12 cellular contexts compared by ENCODE assay signal in the genomic region with DNA sequence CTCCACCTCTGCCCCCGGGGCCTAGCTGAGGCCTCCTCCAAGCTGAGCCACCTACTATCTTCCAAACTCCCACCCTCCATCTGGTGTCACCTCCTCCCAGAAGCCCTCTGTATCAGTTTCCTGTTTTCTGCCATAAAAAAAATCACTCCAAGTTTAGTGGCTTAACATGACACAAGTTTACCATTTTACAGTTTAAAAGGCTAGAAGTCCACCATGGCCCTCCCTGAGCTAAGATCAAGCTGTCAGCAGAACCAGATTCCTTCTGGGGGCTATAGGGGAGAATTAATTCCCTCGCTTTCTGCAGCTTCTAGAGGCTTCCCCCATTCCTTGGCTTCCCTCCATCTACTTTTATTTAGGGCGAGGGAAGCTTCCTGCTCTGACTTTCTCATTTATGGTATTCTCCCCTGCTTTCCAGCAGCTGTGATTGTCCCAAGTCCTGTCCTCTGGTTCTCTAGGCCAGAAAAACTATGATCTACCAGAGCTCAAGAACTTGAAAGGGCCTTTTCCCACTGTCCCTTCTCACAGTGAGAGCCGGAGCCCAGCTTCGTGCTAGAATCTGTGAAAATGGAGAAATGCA. TPM values are rescaled to one million over a fixed set of nuclear protein-coding genes. Genes with fewer than 3 reads are reported as not detected.
DNase-seq lines count a peak whose midpoint lies in the region; ATAC-seq, FAIRE-seq and TF ChIP-seq lines count a peak whose summit lies in the region.
"Had no signal": no experiment of that assay in that cellular context is flagged by ENCODE, and none has a peak within 500 bp of the region (broad histone marks: within the 10 kb centered on the region; RNA-seq: fewer than 3 reads in every experiment).

No MANE protein-coding gene starts in this region.

- H3K9me3 Mint-ChIP-seq in activated naive CD4-positive, alpha-beta T cell treated with anti-CD3 and anti-CD28 coated beads for 36 hours, result no peaks in the 10 kb centered on the region
- H3K9me3 Mint-ChIP-seq in T-cell, result no peaks in the 10 kb centered on the region
- peaks cover 0 to 1% of the 10 kb centered on the region in 2 donors for H3K9me3 Mint-ChIP-seq in stimulated activated naive B cell treated with anti-CD40 and anti-IgM and Interleukin-4, amounts not matched to agents 10 μg/mL and 1 μg/mL and 100 μg/mL, for 72 hours

- H3K4me1 ChIP-seq in hepatocyte (ENCODE audit: insufficient read depth) (no peaks in the 10 kb centered on the region), kidney (ENCODE audit: control insufficient read depth in 1 of 2, insufficient read depth in 1 of 2, low read depth in 1 of 2, low read length in 2 of 2) (peaks cover 7 to 14% of the 10 kb centered on the region in 2 donors)
- H3K4me1 ChIP-seq: BE2C had no signal

- CTCF ChIA-PET in activated naive CD4-positive, alpha-beta T cell treated with anti-CD3 and anti-CD28 coated beads for 36 hours (lab: Charles Lee), result interaction anchor here (1.2 to 7.8 kb wide), 21 partner anchors 9 to 163 kb away, joined by 3 to 63 read pairs (median 12); partner anchors contain the start of gene NLRC5
- CTCF ChIA-PET in T-cell (lab: Charles Lee), result interaction anchor here (0.6 to 2.8 kb wide), 8 partner anchors 11 to 81 kb away, joined by 3 to 12 read pairs (median 3); no protein-coding TSS in a partner anchor

- H4K20me1 ChIP-seq in hepatocyte (ENCODE audit: insufficient read depth, poor library complexity, severe bottlenecking), result no peaks in the 10 kb centered on the region

- peak overlapping the region; percentile 81 for H3K27ac Mint-ChIP-seq in activated naive CD4-positive, alpha-beta T cell treated with anti-CD3 and anti-CD28 coated beads for 36 hours
- H3K27ac Mint-ChIP-seq in T-cell (peak overlapping the region; percentile 54 to 87), T-helper 17 cell (no peak overlapping the region)
- peak overlapping the region; percentile 72 for H3K27ac Mint-ChIP-seq in stimulated activated naive B cell treated with anti-CD40 and anti-IgM and Interleukin-4, amounts not matched to agents 10 μg/mL and 1 μg/mL and 100 μg/mL, for 72 hours

- H3K36me3 Mint-ChIP-seq in activated naive CD4-positive, alpha-beta T cell treated with anti-CD3 and anti-CD28 coated beads for 36 hours (ENCODE audit: low read depth), result no peaks in the 10 kb centered on the region
- no peaks in the 10 kb centered on the region for H3K36me3 Mint-ChIP-seq in T-cell
- H3K36me3 Mint-ChIP-seq in stimulated activated naive B cell treated with anti-CD40 and anti-IgM and Interleukin-4, amounts not matched to agents 10 μg/mL and 1 μg/mL and 100 μg/mL, for 72 hours, result peaks cover 1 to 3% of the 10 kb centered on the region in 2 donors
- H3K36me3 Mint-ChIP-seq in T-helper 17 cell (ENCODE audit: low read depth), result no peaks in the 10 kb centered on the region

- 72% methylated on average over 5 of the region's 5 CpGs for WGBS in hepatocyte (ENCODE audit: low lambda C conversion rate, missing lambda C conversion rate)

- H3K27me3 ChIP-seq in hepatocyte (no peaks in the 10 kb centered on the region), MG63 (no peaks in the 10 kb centered on the region; the same call in 1 of the 2 replicates)
- H3K27me3 ChIP-seq: BE2C, ovary had no signal

- POLR2A ChIA-PET in T-cell (lab: Charles Lee), result interaction anchor here (0.5 kb wide), 2 partner anchors 199 to 220 kb away, joined by 3 to 9 read pairs; partner anchors contain the start of genes PSME3IP1 (in 1 of the 2) and RSPRY1 (in 1 of the 2)

- H3K4me3 Mint-ChIP-seq in activated naive CD4-positive, alpha-beta T cell treated with anti-CD3 and anti-CD28 coated beads for 36 hours, result no peak overlapping the region
- H3K4me3 Mint-ChIP-seq in T-cell, result no peak overlapping the region
- H3K4me3 Mint-ChIP-seq in stimulated activated naive B cell treated with anti-CD40 and anti-IgM and Interleukin-4, amounts not matched to agents 10 μg/mL and 1 μg/mL and 100 μg/mL, for 72 hours, result peak overlapping the region in 1 of 2 donors; percentile 17
- no peak overlapping the region for H3K4me3 Mint-ChIP-seq in T-helper 17 cell

- no peak overlapping the region for H3K4me3 ChIP-seq in hepatocyte
- H3K4me3 ChIP-seq in kidney (ENCODE audit: low read length in 2 of 2), result no peak overlapping the region
- H3K4me3 ChIP-seq in MG63, result no peak overlapping the region
- H3K4me3 ChIP-seq: ovary, SK-N-MC had no signal

- no peak for ATAC-seq in T-cell (replicated peaks in 1 of 4)
- ATAC-seq in stimulated activated naive B cell treated with anti-CD40 and anti-IgM and Interleukin-4, amounts not matched to agents 10 μg/mL and 1 μg/mL and 100 μg/mL, for 72 hours (replicated peaks), result no peak
- no peak for ATAC-seq in T-helper 17 cell

- H3K4me1 Mint-ChIP-seq in activated naive CD4-positive, alpha-beta T cell treated with anti-CD3 and anti-CD28 coated beads for 36 hours (ENCODE audit: low read depth), result peaks cover 19% of the 10 kb centered on the region
- H3K4me1 Mint-ChIP-seq in T-cell (peaks cover 22 to 25% (median 23%) of the 10 kb centered on the region in 3 donors), T-helper 17 cell (peaks cover 32% of the 10 kb centered on the region)
- peaks cover 27 to 65% of the 10 kb centered on the region in 2 donors for H3K4me1 Mint-ChIP-seq in stimulated activated naive B cell treated with anti-CD40 and anti-IgM and Interleukin-4, amounts not matched to agents 10 μg/mL and 1 μg/mL and 100 μg/mL, for 72 hours

- H3K9me2 ChIP-seq in hepatocyte (replicated peaks; ENCODE audit: insufficient read depth), result no peaks in the 10 kb centered on the region

- H3K4me2 ChIP-seq in hepatocyte, result no peak overlapping the region

- DNase-seq in activated naive CD4-positive, alpha-beta T cell treated with anti-CD3 and anti-CD28 coated beads for 36 hours, result no peak
- no peak for DNase-seq in activated naive CD4-positive, alpha-beta T cell treated with anti-CD3 and anti-CD28 coated beads, Interleukin-2, amount 50 U/mL, for 16 hours
- DNase-seq in T-cell, result no peak
- no peak for DNase-seq in hepatocyte (ENCODE audit: low spot score)
- no peak for DNase-seq in stimulated activated naive B cell treated with anti-CD40 and anti-IgM and Interleukin-4, amounts not matched to agents 10 μg/mL and 1 μg/mL and 100 μg/mL, for 72 hours
- DNase-seq in T-helper 17 cell, result no peak
- no peak for DNase-seq in kidney
- DNase-seq in MG63, result no peak
- DNase-seq: BE2C; effector CD4-positive, alpha-beta T cell; ovary had no signal

- TF ChIP-seq CTCF in hepatocyte (IDR thresholded peaks at IDR 0.05; ENCODE audit: poor library complexity) (no peak), kidney (IDR thresholded peaks at IDR 0.05; ENCODE audit: borderline replicate concordance, extremely low read depth, insufficient read depth) (no peak)

- intact Hi-C loops in activated naive CD4-positive, alpha-beta T cell treated with anti-CD3 and anti-CD28 coated beads for 36 hours (cut with micrococcal nuclease), result loop anchor here (2.0 kb wide), 1 partner anchor 335 kb away; no protein-coding TSS in a partner anchor
- intact Hi-C loops in kidney (cut with DNase I), result no loop called here

- peak overlapping the region; percentile 40 for H2AFZ ChIP-seq in hepatocyte

- H3K27ac ChIP-seq in hepatocyte (no peak overlapping the region), kidney (ENCODE audit: low read depth in 2 of 2, low read length in 2 of 2) (peak overlapping the region in 1 of 2 donors; percentile 23)
- H3K27ac ChIP-seq: ovary, SK-N-MC had no signal

- H3K36me3 ChIP-seq in hepatocyte (replicated peaks; ENCODE audit: insufficient read depth, low read depth) (no peaks in the 10 kb centered on the region), kidney (ENCODE audit: control insufficient read depth in 1 of 2, insufficient read depth in 2 of 2, low read length in 2 of 2) (no peaks in the 10 kb centered on the region), MG63 (no peaks in the 10 kb centered on the region)
- H3K36me3 ChIP-seq: BE2C, ovary had no signal

- H3K9me3 ChIP-seq in hepatocyte (ENCODE audit: low read depth), result no peaks in the 10 kb centered on the region
- no peaks in the 10 kb centered on the region for H3K9me3 ChIP-seq in T-helper 17 cell (ENCODE audit: control insufficient read depth, low read length, poor library complexity, severe bottlenecking)
- no peaks in the 10 kb centered on the region for H3K9me3 ChIP-seq in kidney (ENCODE audit: control insufficient read depth in 1 of 2, low read length in 2 of 2)
- H3K9me3 ChIP-seq in MG63, result no peaks in the 10 kb centered on the region
- H3K9me3 ChIP-seq: BE2C, ovary had no signal

- H3K27me3 Mint-ChIP-seq in activated naive CD4-positive, alpha-beta T cell treated with anti-CD3 and anti-CD28 coated beads for 36 hours (ENCODE audit: low read depth), result no peaks in the 10 kb centered on the region
- H3K27me3 Mint-ChIP-seq in T-cell (no peaks in the 10 kb centered on the region), T-helper 17 cell (no peaks in the 10 kb centered on the region)
- no peaks in the 10 kb centered on the region for H3K27me3 Mint-ChIP-seq in stimulated activated naive B cell treated with anti-CD40 and anti-IgM and Interleukin-4, amounts not matched to agents 10 μg/mL and 1 μg/mL and 100 μg/mL, for 72 hours

- H3K9ac ChIP-seq in kidney (ENCODE audit: low read length in 2 of 2), result no peak overlapping the region

- no peak for FAIRE-seq in kidney (lab: Jason Lieb, UNC)

- H3K79me2 ChIP-seq in hepatocyte, result no peaks in the 10 kb centered on the region

RNA-seq across cellular contexts. Expression of gene CETP, which starts 4.3 kb away (rescaled TPM):
- not detected for total RNA-seq in activated naive CD4-positive, alpha-beta T cell treated with anti-CD3 and anti-CD28 coated beads for 36 hours
- under 1 TPM in 3 of 5 donors, not detected in 2; 0.18 to 0.25 (median 0.19) TPM for total RNA-seq in T-cell
- total RNA-seq in hepatocyte, result not detected in 2 replicates
- not detected in 2 replicates for polyA plus RNA-seq in hepatocyte
- 1 to 10 TPM in 1 of 2 donors, not detected in 1; 2.3 TPM for total RNA-seq in T-helper 17 cell
- 1.3 TPM for total RNA-seq in kidney
- 2.1 TPM for polyA plus RNA-seq in kidney (ENCODE audit: insufficient read depth, low read depth, low replicate concordance)
- not detected in 2 replicates for total RNA-seq in MG63 (2014; rRNA removed; shearing (Covaris generic); ENCODE audit: low replicate concordance)

RNA-seq across cellular contexts. Expression of gene NLRC5, which starts 23.3 kb away (rescaled TPM):
- 100 to 1,000 TPM; 104 to 119 TPM for total RNA-seq in activated naive CD4-positive, alpha-beta T cell treated with anti-CD3 and anti-CD28 coated beads for 36 hours
- total RNA-seq in T-cell (100 to 1,000 TPM; 390 to 711 (median 496) TPM), hepatocyte (1.3 and 6.4 TPM in 2 replicates), T-helper 17 cell (100 to 1,000 TPM; 381 to 578 TPM), kidney (55.6 TPM)
- polyA plus RNA-seq in hepatocyte (4.5 and 7.0 TPM in 2 replicates), kidney (ENCODE audit: insufficient read depth, low read depth, low replicate concordance) (7.1 TPM)
- 4.9 and 11.7 TPM in 2 replicates for total RNA-seq in MG63 (2014; rRNA removed; shearing (Covaris generic); ENCODE audit: low replicate concordance)

RNA-seq across cellular contexts. Expression of gene HERPUD1, which starts 34.1 kb away (rescaled TPM):
- 100 to 1,000 TPM; 118 to 120 TPM for total RNA-seq in activated naive CD4-positive, alpha-beta T cell treated with anti-CD3 and anti-CD28 coated beads for 36 hours
- total RNA-seq in T-cell (100 to 1,000 TPM; 149 to 185 (median 167) TPM), hepatocyte (201 and 253 TPM in 2 replicates), T-helper 17 cell (100 to 1,000 TPM; 225 to 255 TPM), kidney (209 TPM)
- polyA plus RNA-seq in hepatocyte (185 and 199 TPM in 2 replicates), kidney (ENCODE audit: insufficient read depth, low read depth, low replicate concordance) (234 TPM)
- 226 and 252 TPM in 2 replicates for total RNA-seq in MG63 (2014; rRNA removed; shearing (Covaris generic); ENCODE audit: low replicate concordance)
